ENCODE assay signal across 20 cellular contexts in genomic region chr12:57906821-57907220, GRCh38. TPM values are rescaled to one million over a fixed set of nuclear protein-coding genes. Genes with fewer than 3 reads are reported as not detected.
A peak's percentile ranks its signal among the peaks of the same experiment; 100 is the strongest.
DNase-seq lines count a peak whose midpoint lies in the region; ATAC-seq, FAIRE-seq and TF ChIP-seq lines count a peak whose summit lies in the region.
"Had no signal": no experiment of that assay in that cellular context is flagged by ENCODE, and none has a peak within 500 bp of the region (broad histone marks: within the 10 kb centered on the region; RNA-seq: fewer than 3 reads in every experiment).

No MANE protein-coding gene starts in this region.

- H3K18ac ChIP-seq in IMR-90 (ENCODE audit: low read depth, low read length) = no peak overlapping the region

- no peaks in the 10 kb centered on the region for H3K79me2 ChIP-seq in K562 (ENCODE audit: control insufficient read depth, insufficient read depth, low read length)
- no peaks in the 10 kb centered on the region for H3K79me2 ChIP-seq in endothelial cell of umbilical vein (ENCODE audit: control insufficient read depth, insufficient read depth, low read length)

- CTCF ChIA-PET in IMR-90 (lab: Yijun Ruan, JAX) = interaction anchor here (1.1 kb wide), 1 partner anchor 104 kb away, joined by 3 read pairs; no protein-coding TSS in a partner anchor
- CTCF ChIA-PET in K562 (lab: Yijun Ruan, JAX; ENCODE audit: low intra/inter-chr PET ratio) = interaction anchor here (2.7 to 7.9 kb wide), 2 partner anchors 75 to 324 kb away, joined by 17 to 227 read pairs; no protein-coding TSS in a partner anchor
- CTCF ChIA-PET in endothelial cell of umbilical vein (lab: Charles Lee) = no interaction called here

- H3K14ac ChIP-seq in IMR-90 (replicated peaks; ENCODE audit: low read depth, low read length) = no peak overlapping the region

- no peak for ATAC-seq in IMR-90 (ENCODE audit: low read depth)
- no peak for ATAC-seq in K562
- ATAC-seq: CD8-positive, alpha-beta T cell had no signal

- no peak for TF ChIP-seq EP300 in K562 (IDR thresholded peaks at IDR 0.05; ENCODE audit: low read length)

- H3K27me3 ChIP-seq in IMR-90 (ENCODE audit: control insufficient read depth, insufficient read depth, low read length) = peaks cover 38% of the 10 kb centered on the region
- no peaks in the 10 kb centered on the region for H3K27me3 ChIP-seq in K562 (ENCODE audit: control insufficient read depth in 2 of 2, insufficient read depth in 2 of 2, low read length in 2 of 2)
- peaks cover 19 to 21% of the 10 kb centered on the region in 2 experiments for H3K27me3 ChIP-seq in endothelial cell of umbilical vein (ENCODE audit: control insufficient read depth in 2 of 2, insufficient read depth in 2 of 2, low read length in 2 of 2)
- H3K27me3 ChIP-seq: BLaER1 treated with 17β-estradiol and CSF1 and Interleukin-3, amounts not matched to agents 10 nM and 100 nM had no signal

- peak overlapping the region; percentile 18 for H2AFZ ChIP-seq in IMR-90 (replicated peaks; ENCODE audit: low read length, poor library complexity)
- 0 out of 2 replicates have a peak overlapping the region, but pooled peaks have one; percentile 22 for H2AFZ ChIP-seq in K562 (ENCODE audit: low read depth, low read length)
- H2AFZ ChIP-seq in endothelial cell of umbilical vein (ENCODE audit: low read depth, low read length) = no peak overlapping the region

- H2BK5ac ChIP-seq in IMR-90 (ENCODE audit: low read depth, low read length, poor library complexity, severe bottlenecking) = no peak overlapping the region

- no peak overlapping the region for H2BK15ac ChIP-seq in IMR-90 (ENCODE audit: low read depth, low read length)

- H4K20me1 ChIP-seq in IMR-90 (ENCODE audit: insufficient read depth, low read length) (no peaks in the 10 kb centered on the region), K562 (replicated peaks; ENCODE audit: control insufficient read depth, insufficient read depth, low read length) (no peaks in the 10 kb centered on the region), endothelial cell of umbilical vein (replicated peaks; ENCODE audit: control insufficient read depth, extremely low read depth, insufficient read depth, low read length) (no peaks in the 10 kb centered on the region)
- H4K20me1 ChIP-seq: BLaER1 treated with 17β-estradiol and CSF1 and Interleukin-3, amounts not matched to agents 10 nM and 100 nM had no signal

- H4K5ac ChIP-seq in IMR-90 (ENCODE audit: low read depth, low read length) = no peak overlapping the region

- H2BK20ac ChIP-seq in IMR-90 (ENCODE audit: low read depth, low read length) = no peak overlapping the region

- H3K4me1 ChIP-seq in IMR-90 (ENCODE audit: control insufficient read depth, insufficient read depth, low read length) (peaks cover 3% of the 10 kb centered on the region), K562 (replicated peaks in 1 of 2; ENCODE audit: control insufficient read depth in 2 of 2, insufficient read depth in 2 of 2, low read length in 2 of 2) (peaks cover 0 to 8% of the 10 kb centered on the region in 2 experiments; a peak in 3 of 5 replicates), endothelial cell of umbilical vein (ENCODE audit: control insufficient read depth, extremely low read depth, insufficient read depth, low read length) (peaks cover 2% of the 10 kb centered on the region)
- H3K4me1 ChIP-seq: BLaER1 treated with 17β-estradiol and CSF1 and Interleukin-3, amounts not matched to agents 10 nM and 100 nM had no signal

- no peak overlapping the region for H2AK5ac ChIP-seq in IMR-90 (ENCODE audit: low read depth, low read length)

- no peak overlapping the region for H4K8ac ChIP-seq in IMR-90 (ENCODE audit: low read depth in 2 of 2, low read length in 2 of 2)

- H3K9me1 ChIP-seq in IMR-90 (ENCODE audit: insufficient read depth, low read length) (no peaks in the 10 kb centered on the region), K562 (ENCODE audit: control insufficient read depth, insufficient read depth, low read length) (no peaks in the 10 kb centered on the region), endothelial cell of umbilical vein (replicated peaks; ENCODE audit: control insufficient read depth, extremely low read depth, insufficient read depth, low read length) (no peaks in the 10 kb centered on the region)

- no peak overlapping the region for H3K4ac ChIP-seq in IMR-90 (ENCODE audit: low read depth, low read length)

- H3K4me3 ChIP-seq in IMR-90 (ENCODE audit: insufficient read depth, low read depth, low read length) (no peak overlapping the region), K562 (no peak overlapping the region), endothelial cell of umbilical vein (replicated peaks in 1 of 3; ENCODE audit: insufficient read depth in 1 of 3, low read depth in 1 of 3, low read length in 3 of 3) (no peak overlapping the region)
- H3K4me3 ChIP-seq: BLaER1 treated with 17β-estradiol and CSF1 and Interleukin-3, amounts not matched to agents 10 nM and 100 nM; GM23248 had no signal

- no TSS peak for BruUV-seq in IMR-90 (replicated peaks; lab: Mats Ljungman, UMichigan)
- BruUV-seq in K562 (replicated peaks; lab: Mats Ljungman, UMichigan) = no TSS peak
- no TSS peak for BruUV-seq in endothelial cell of umbilical vein (replicated peaks; lab: Mats Ljungman, UMichigan)

- TF ChIP-seq POLR2A in IMR-90 (IDR thresholded peaks at IDR 0.05; ENCODE audit: low read depth, low read length) = no peak
- TF ChIP-seq POLR2A in K562 (conservative IDR thresholded peaks at IDR 0.05) = no peak
- TF ChIP-seq POLR2A in endothelial cell of umbilical vein (IDR thresholded peaks at IDR 0.05; ENCODE audit: low read depth, low read length) = no peak

- H2BK120ac ChIP-seq in IMR-90 (ENCODE audit: low read depth, low read length) = no peak overlapping the region

- intact Hi-C loops in IMR-90 (cut with micrococcal nuclease) (no loop called here), K562 (cut with micrococcal nuclease) (no loop called here), endothelial cell of umbilical vein (cut with micrococcal nuclease) (no loop called here)

- no peaks in the 10 kb centered on the region for H3K9me3 ChIP-seq in IMR-90 (ENCODE audit: control insufficient read depth, insufficient read depth, low read length)
- no peaks in the 10 kb centered on the region for H3K9me3 ChIP-seq in K562 (replicated peaks; ENCODE audit: control insufficient read depth, insufficient read depth, low read depth, low read length)
- no peaks in the 10 kb centered on the region for H3K9me3 ChIP-seq in endothelial cell of umbilical vein (replicated peaks; ENCODE audit: control insufficient read depth, insufficient read depth, low read length)
- H3K9me3 ChIP-seq: BLaER1 treated with 17β-estradiol and CSF1 and Interleukin-3, amounts not matched to agents 10 nM and 100 nM had no signal

- dilution Hi-C loops in IMR-90 (cut with HindIII; ENCODE audit: low sequenced_read_pairs, unreplicated experiment) = no loop called here
- dilution Hi-C loops in endothelial cell of umbilical vein (cut with MboI; ENCODE audit: extremely low pct_ligation_motif_present, low sequenced_read_pairs) = no loop called here

- WGBS in IMR-90 (ENCODE audit: extremely low coverage in 2 of 2, insufficient read length in 1 of 2), 2 experiments = 33% methylated on average over 2 of the region's 4 CpGs; no CpG with 5 or more reads in 1 of the 2 experiments
- 33% methylated on average over 4 of the region's 4 CpGs for WGBS in K562 (ENCODE audit: insufficient coverage, low coverage, missing lambda C conversion rate)

- H3K79me1 ChIP-seq in IMR-90 (ENCODE audit: low read depth in 1 of 2, low read length in 2 of 2) = no peaks in the 10 kb centered on the region; a peak in 1 of 4 replicates

- no peak overlapping the region for H4K91ac ChIP-seq in IMR-90 (ENCODE audit: insufficient read depth, low read depth, low read length)

- H3K27ac ChIP-seq in IMR-90 (ENCODE audit: insufficient read depth, low read length) = no peak overlapping the region
- no peak overlapping the region for H3K27ac ChIP-seq in K562 (ENCODE audit: extremely low read depth, low read depth, low read length)
- no peak overlapping the region for H3K27ac ChIP-seq in endothelial cell of umbilical vein (ENCODE audit: insufficient read depth, low read depth, low read length)
- H3K27ac ChIP-seq: BLaER1 treated with 17β-estradiol and CSF1 and Interleukin-3, amounts not matched to agents 10 nM and 100 nM; GM23248; HL-60 had no signal

- in situ Hi-C loops in G401 (cut with HindIII; ENCODE audit: low sequenced_read_pairs) (no loop called here), IMR-90 (cut with MboI; ENCODE audit: low sequenced_read_pairs) (loop anchor here (5.0 kb wide), 1 partner anchor 80 kb away; no protein-coding TSS in a partner anchor), K562 (cut with MboI) (loop anchor here (5.0 kb wide), 1 partner anchor 80 kb away; no protein-coding TSS in a partner anchor)

- TF ChIP-seq RAD21 in IMR-90 (IDR thresholded peaks at IDR 0.05; ENCODE audit: low read length) = no peak
- no peak for TF ChIP-seq RAD21 in K562 (CRISPR knock-in tag; conservative IDR thresholded peaks at IDR 0.05 in 1 of 2, IDR thresholded peaks at IDR 0.05 in 1 of 2)

- DNase-seq in G401 (ENCODE audit: low spot score) (peak; percentile 73), IMR-90 (no peak), K562 (ENCODE audit: extremely low read depth in 1 of 4, low spot score in 3 of 4) (no peak), endothelial cell of umbilical vein (ENCODE audit: low read depth, low spot score) (no peak), DMS53 (lab: John Stamatoyannopoulos, UW) (no peak)
- DNase-seq in NK-92 treated with Interleukin-12 subunit alpha and Interleukin-12 subunit beta, amount 100 ng/mL, for 24 hours (lab: John Stamatoyannopoulos, UW) = no peak
- DNase-seq in activated CD4-positive, alpha-beta T cell treated with anti-CD3 and anti-CD28 coated beads for 1 hour = no peak
- DNase-seq: Calu3; CD8-positive, alpha-beta T cell; DND-41; GM23248; HCEC 1CT; HFFc6; KBM-7 had no signal

- no peaks in the 10 kb centered on the region for H3K36me3 ChIP-seq in IMR-90 (ENCODE audit: control insufficient read depth, insufficient read depth, low read length)
- no peaks in the 10 kb centered on the region for H3K36me3 ChIP-seq in K562 (ENCODE audit: control insufficient read depth, insufficient read depth, low read length)
- no peaks in the 10 kb centered on the region for H3K36me3 ChIP-seq in endothelial cell of umbilical vein (ENCODE audit: control insufficient read depth in 2 of 2, extremely low read depth in 1 of 2, insufficient read depth in 2 of 2, low read length in 2 of 2)
- H3K36me3 ChIP-seq: BLaER1 treated with 17β-estradiol and CSF1 and Interleukin-3, amounts not matched to agents 10 nM and 100 nM had no signal

- FAIRE-seq in K562 (lab: Jason Lieb, UNC) (no peak), endothelial cell of umbilical vein (lab: Jason Lieb, UNC) (peak; percentile 28)
- FAIRE-seq: G401.6, GM12891, GM18507, H54 had no signal

- TF ChIP-seq CTCF in IMR-90 (conservative IDR thresholded peaks at IDR 0.05; ENCODE audit: low read depth, low read length) (no peak), K562 (IDR thresholded peaks at IDR 0.05 in 2 of 3, conservative IDR thresholded peaks at IDR 0.05 in 1 of 3; ENCODE audit: insufficient read depth in 2 of 3, low read depth in 1 of 3, low read length in 3 of 3) (no peak), endothelial cell of umbilical vein (IDR thresholded peaks at IDR 0.05; ENCODE audit: extremely low read depth in 1 of 2, insufficient read depth in 1 of 2, low read depth in 1 of 2, low read length in 2 of 2) (no peak)

- no peak overlapping the region for H3K23ac ChIP-seq in IMR-90 (ENCODE audit: low read depth, low read length)

- H2AK9ac ChIP-seq in IMR-90 (replicated peaks; ENCODE audit: low read depth, low read length, poor library complexity) = no peak overlapping the region

- H3K9ac ChIP-seq in IMR-90 (ENCODE audit: low read depth, low read length) = no peak overlapping the region
- H3K9ac ChIP-seq in K562 (ENCODE audit: insufficient read depth in 1 of 2, low read depth in 2 of 2, low read length in 2 of 2) = no peak overlapping the region
- no peak overlapping the region for H3K9ac ChIP-seq in endothelial cell of umbilical vein (replicated peaks; ENCODE audit: extremely low read depth, insufficient read depth, low read length)
- H3K9ac ChIP-seq: BLaER1 treated with 17β-estradiol and CSF1 and Interleukin-3, amounts not matched to agents 10 nM and 100 nM; GM23248 had no signal

- POLR2A ChIA-PET in IMR-90 (lab: Charles Lee; ENCODE audit: unreplicated experiment) (no interaction called here), K562 (lab: Yijun Ruan, JAX) (no interaction called here), endothelial cell of umbilical vein (lab: Charles Lee) (no interaction called here)

- no peak overlapping the region for H3K4me2 ChIP-seq in IMR-90 (ENCODE audit: low read depth, low read length)
- no peak overlapping the region for H3K4me2 ChIP-seq in K562 (ENCODE audit: insufficient read depth, low read length)
- no peak overlapping the region for H3K4me2 ChIP-seq in endothelial cell of umbilical vein (ENCODE audit: insufficient read depth, low read length)
- H3K4me2 ChIP-seq: BLaER1 treated with 17β-estradiol and CSF1 and Interleukin-3, amounts not matched to agents 10 nM and 100 nM had no signal

- H3K56ac ChIP-seq in IMR-90 (ENCODE audit: extremely low read depth, insufficient read depth, low read length) = no peak overlapping the region

RNA-seq across cellular contexts. Expression of gene ATP23, which starts 34.5 kb away (rescaled TPM):
- total RNA-seq in G401 (2014; rRNA removed; shearing (Covaris generic)) = 16.9 and 35.0 TPM in 2 replicates
- total RNA-seq in IMR-90 (2012; rRNA removed) (7.2 TPM in 2 replicates), K562 (2014; rRNA removed) (21.3 and 32.6 TPM in 2 replicates), K562 (2014; rRNA removed; fragmentation: Illumina TruSeq; extraction: Trizol) (28.5 and 32.8 TPM in 2 replicates), K562 (2015; rRNA removed; fragmentation: Illumina TruSeq; extraction: Trizol) (33.6 and 33.9 TPM in 2 replicates), K562 (2021) (20.8 and 21.4 TPM in 2 replicates), endothelial cell of umbilical vein (5.9 and 7.2 TPM in 2 replicates)
- polyA plus RNA-seq in IMR-90 (2012; rRNA removed) (5.4 and 6.4 TPM in 2 replicates), K562 (2011; rRNA removed) (38.5 and 53.7 TPM in 2 replicates), K562 (2014; fragmentation: Illumina TruSeq; extraction: Trizol) (35.2 and 37.0 TPM in 2 replicates), K562 (2014; fragmentation: Nextera tagmentation; extraction: Ambion mirVana) (10 to 100 TPM in 1 of 2 experiments, 1 to 10 TPM in 1; 8.3 to 12.4 TPM), K562 (2014; rRNA removed) (31.9 and 32.8 TPM in 2 replicates), endothelial cell of umbilical vein (9.0 and 14.5 TPM in 2 replicates)
- 1.8 and 3.0 TPM in 2 replicates for polyA plus RNA-seq in IMR-90 (2012; cell fraction: cytosol; rRNA removed)
- 0.52 and 3.2 TPM in 2 replicates for polyA plus RNA-seq in IMR-90 (2012; cell fraction: nucleus; rRNA removed; ENCODE audit: low replicate concordance)
- total RNA-seq in K562 (2011; cell fraction: chromatin; rRNA removed; ENCODE audit: low replicate concordance) = 4.7 and 8.2 TPM in 2 replicates
- 3.4 and 5.2 TPM in 2 replicates for total RNA-seq in K562 (2011; cell fraction: nucleolus; rRNA removed)
- 5.9 and 8.9 TPM in 2 replicates for total RNA-seq in K562 (2011; cell fraction: nucleoplasm; rRNA removed)
- 25.6 and 40.5 TPM in 2 replicates for polyA plus RNA-seq in K562 (2011; cell fraction: cytosol; rRNA removed)
- polyA plus RNA-seq in K562 (2011; cell fraction: nucleus; rRNA removed) = 21.0 and 23.6 TPM in 2 replicates
- polyA plus RNA-seq in K562 (2012) = 19.0 and 20.4 TPM in 2 replicates
- 12.0 and 19.2 TPM in 2 replicates for polyA minus RNA-seq in K562 (2011; rRNA and poly(A)+ RNA removed)
- 3.4 and 18.2 TPM in 2 replicates for polyA minus RNA-seq in K562 (2011; cell fraction: cytosol; rRNA and poly(A)+ RNA removed)
- polyA minus RNA-seq in K562 (2011; cell fraction: nucleus; rRNA and poly(A)+ RNA removed) = 6.5 and 7.6 TPM in 2 replicates
- 6.4 and 9.6 TPM in 2 replicates for polyA plus RNA-seq in endothelial cell of umbilical vein (2011; cell fraction: cytosol; rRNA removed)
- polyA plus RNA-seq in endothelial cell of umbilical vein (2011; cell fraction: nucleus; rRNA removed) = 3.6 and 3.9 TPM in 2 replicates
- 5.7 and 5.8 TPM in 2 replicates for polyA plus RNA-seq in endothelial cell of umbilical vein (2012)
- 6.4 and 9.4 TPM in 2 replicates for polyA minus RNA-seq in endothelial cell of umbilical vein
- 1.8 TPM for polyA minus RNA-seq in endothelial cell of umbilical vein (2011; cell fraction: cytosol; rRNA and poly(A)+ RNA removed)
- polyA minus RNA-seq in endothelial cell of umbilical vein (2011; cell fraction: nucleus; rRNA and poly(A)+ RNA removed) = 0.63 and 0.96 TPM in 2 replicates
